In genomic region chr9:6757132-6757987, GRCh38 we compare ENCODE assay signal across 1 cellular context.
TF ChIP-seq lines count a peak whose summit lies in the region.

KDM4C (plus strand) TSS chr9:6757973; CDS start chr9:6792989, 35,016 bp downstream.

TF ChIP-seq in HepG2, 621 proteins besides CTCF, POLR2A, EP300 and RAD21 (continued from another document and continues in another):
- TF ChIP-seq ARID5B (CRISPR knock-in tag; IDR thresholded peaks at IDR 0.05) (peak; percentile 43), HNRNPH1 (optimal IDR thresholded peaks at IDR 0.05; ENCODE audit: low read depth, low read length) (no peak), GTF2F1 (IDR thresholded peaks at IDR 0.05; ENCODE audit: low read length) (no peak; the same call in 1 of the 2 replicates), ZBTB43 (CRISPR knock-in tag; conservative IDR thresholded peaks at IDR 0.05) (peak; percentile 66), RNF2 (conservative IDR thresholded peaks at IDR 0.05; ENCODE audit: low read depth) (peak; percentile 84), RFX3 (CRISPR knock-in tag; IDR thresholded peaks at IDR 0.05) (0 out of 2 replicates have a peak, but pooled peaks have one; percentile 17), ZFP62 (CRISPR knock-in tag; IDR thresholded peaks at IDR 0.05) (no peak), SNAPC5 (CRISPR knock-in tag; IDR thresholded peaks at IDR 0.05; ENCODE audit: borderline replicate concordance) (no peak), ZNF781 (CRISPR knock-in tag; IDR thresholded peaks at IDR 0.05; ENCODE audit: borderline replicate concordance, not compliant biosample characterization) (no peak), RFX1 (IDR thresholded peaks at IDR 0.05) (no peak), ZBTB37 (CRISPR knock-in tag; IDR thresholded peaks at IDR 0.05) (0 out of 2 replicates have a peak, but pooled peaks have one; percentile 54), ZSCAN12 (CRISPR knock-in tag; IDR thresholded peaks at IDR 0.05) (peak; percentile 45; the same call in 1 of the 2 replicates), ZNF160 (CRISPR knock-in tag; IDR thresholded peaks at IDR 0.05) (peak; percentile 64; the same call in 1 of the 2 replicates), DPF2 (CRISPR knock-in tag; IDR thresholded peaks at IDR 0.05; ENCODE audit: borderline replicate concordance, low read depth) (peak; percentile 68), ZBTB33 (CRISPR knock-in tag; IDR thresholded peaks at IDR 0.05) (peak; percentile 33; the same call in 1 of the 2 replicates), CBX5 (CRISPR knock-in tag; IDR thresholded peaks at IDR 0.05; ENCODE audit: borderline replicate concordance) (0 out of 2 replicates have a peak, but pooled peaks have one; percentile 11), ZNF18 (CRISPR knock-in tag; IDR thresholded peaks at IDR 0.05; ENCODE audit: insufficient replicate concordance) (no peak), ZNF737 (CRISPR knock-in tag; IDR thresholded peaks at IDR 0.05; ENCODE audit: borderline replicate concordance) (no peak), NR2F2 (IDR thresholded peaks at IDR 0.05; ENCODE audit: borderline replicate concordance, low read depth) (no peak; the same call in 1 of the 2 replicates), ONECUT2 (CRISPR knock-in tag; IDR thresholded peaks at IDR 0.05) (no peak), ZNF333 (CRISPR knock-in tag; IDR thresholded peaks at IDR 0.05; ENCODE audit: borderline replicate concordance) (no peak; the same call in 1 of the 2 replicates), DNMT1 (CRISPR knock-in tag; IDR thresholded peaks at IDR 0.05) (no peak), KDM4B (CRISPR knock-in tag; IDR thresholded peaks at IDR 0.05) (no peak; the same call in 1 of the 2 replicates), CREBL2 (CRISPR knock-in tag; IDR thresholded peaks at IDR 0.05; ENCODE audit: borderline replicate concordance) (no peak), GFI1 (CRISPR knock-in tag; IDR thresholded peaks at IDR 0.05; ENCODE audit: borderline replicate concordance) (peak; percentile 64), ZNF180 (CRISPR knock-in tag; IDR thresholded peaks at IDR 0.05; ENCODE audit: borderline replicate concordance, low read depth) (no peak; the same call in 1 of the 2 replicates), ZSCAN20 (CRISPR knock-in tag; IDR thresholded peaks at IDR 0.05; ENCODE audit: borderline replicate concordance) (no peak; the same call in 1 of the 2 replicates), ZFAT (CRISPR knock-in tag; conservative IDR thresholded peaks at IDR 0.05) (no peak), SMAD9 (CRISPR knock-in tag; IDR thresholded peaks at IDR 0.05) (no peak), SP2 (CRISPR knock-in tag; IDR thresholded peaks at IDR 0.05) (peak; percentile 53), U2AF2 (IDR thresholded peaks at IDR 0.05; ENCODE audit: low read depth, low read length) (no peak), TRAFD1 (CRISPR knock-in tag; IDR thresholded peaks at IDR 0.05; ENCODE audit: borderline replicate concordance) (0 out of 2 replicates have a peak, but pooled peaks have one; percentile 67), ZNF660 (CRISPR knock-in tag; IDR thresholded peaks at IDR 0.05; ENCODE audit: borderline replicate concordance, low read depth) (peak; percentile 26; the same call in 1 of the 2 replicates), TRIM24 (CRISPR knock-in tag; IDR thresholded peaks at IDR 0.05) (no peak), RXRA (CRISPR knock-in tag; IDR thresholded peaks at IDR 0.05) (peak; percentile 76), ZNF382 (CRISPR knock-in tag; IDR thresholded peaks at IDR 0.05; ENCODE audit: borderline replicate concordance) (no peak), TBP (CRISPR knock-in tag; IDR thresholded peaks at IDR 0.05) (no peak), POLR2G (IDR thresholded peaks at IDR 0.05; ENCODE audit: low read depth, low read length) (peak; percentile 97), ZNF501 (CRISPR knock-in tag; IDR thresholded peaks at IDR 0.05) (peak; percentile 66; the same call in 1 of the 2 replicates), IRF9 (CRISPR knock-in tag; IDR thresholded peaks at IDR 0.05; ENCODE audit: borderline replicate concordance) (peak; percentile 72; the same call in 1 of the 2 replicates), BCL6 (CRISPR knock-in tag; IDR thresholded peaks at IDR 0.05) (peak; percentile 38; the same call in 1 of the 2 replicates), ZNF513 (CRISPR knock-in tag; conservative IDR thresholded peaks at IDR 0.05) (no peak), AHR (CRISPR knock-in tag; IDR thresholded peaks at IDR 0.05) (no peak), MIER2 (CRISPR knock-in tag; IDR thresholded peaks at IDR 0.05) (peak; percentile 30; the same call in 1 of the 2 replicates), CREM (IDR thresholded peaks at IDR 0.05) (peak; percentile 78), CREM (CRISPR knock-in tag; IDR thresholded peaks at IDR 0.05) (no peak), ZNF704 (CRISPR knock-in tag; IDR thresholded peaks at IDR 0.05; ENCODE audit: borderline replicate concordance) (peak; percentile 82; the same call in 1 of the 2 replicates), ZNF569 (CRISPR knock-in tag; IDR thresholded peaks at IDR 0.05; ENCODE audit: borderline replicate concordance) (0 out of 2 replicates have a peak, but pooled peaks have one; percentile 62)
